7 cellular contexts compared by ENCODE assay signal in the genomic region with DNA sequence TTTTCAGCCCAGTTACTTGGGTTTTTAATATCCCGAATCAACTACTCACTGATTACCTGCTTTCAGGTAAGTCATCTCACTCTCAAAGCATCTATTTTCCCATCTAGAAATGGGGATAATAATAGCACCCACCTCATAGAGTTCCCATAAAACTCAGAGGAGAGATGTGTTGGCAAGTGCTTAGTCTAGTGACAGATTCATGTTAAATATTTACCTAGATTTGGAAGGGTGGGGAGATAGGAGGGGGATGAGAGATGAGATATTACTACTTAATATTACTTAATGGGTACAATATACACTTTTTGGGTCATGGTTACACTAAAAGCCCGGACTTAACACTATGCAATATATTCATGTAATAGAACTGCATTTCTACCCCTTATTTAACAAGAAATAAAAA. TPM values are rescaled to one million over a fixed set of nuclear protein-coding genes. Genes with fewer than 3 reads are reported as not detected.
"Had no signal": no experiment of that assay in that cellular context is flagged by ENCODE, and none has a peak within 500 bp of the region (broad histone marks: within the 10 kb centered on the region; RNA-seq: fewer than 3 reads in every experiment).

No MANE protein-coding gene starts in this region.

- ATAC-seq: GM12878 had no signal

- DNase-seq: GDM1, GF-D8 had no signal

- FAIRE-seq: GM12878, GM12891, GM12892, GM18507, GM19239 had no signal

- H3K4me3 ChIP-seq: GM12878 had no signal

RNA-seq across cellular contexts. Expression of a gene that starts 7.0 kb away (rescaled TPM):
- polyA plus RNA-seq: GM12878 had no signal
